Comparison of ENCODE assay signal across 17 cellular contexts in the genomic region with DNA sequence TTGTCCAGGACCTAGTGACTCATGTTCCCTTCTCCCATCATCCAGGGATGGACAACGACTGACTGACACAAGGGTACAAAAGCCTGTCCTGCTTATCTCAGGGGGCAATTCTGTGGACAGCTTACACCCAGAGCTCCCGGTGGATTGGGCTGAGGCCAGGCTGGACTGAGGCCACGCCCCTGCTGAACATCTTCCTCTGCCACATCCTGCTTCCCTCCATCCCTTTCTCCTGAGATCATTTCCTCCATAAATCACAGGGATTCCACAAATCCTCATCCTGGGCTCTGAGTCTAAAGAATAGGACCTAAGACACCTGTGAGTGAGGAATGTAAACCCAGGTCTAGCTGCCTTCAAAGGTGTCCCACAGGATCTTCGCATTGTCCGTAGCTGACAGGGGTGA. TPM values are rescaled to one million over a fixed set of nuclear protein-coding genes. Genes with fewer than 3 reads are reported as not detected.
DNase-seq lines count a peak whose midpoint lies in the region; ATAC-seq, FAIRE-seq and TF ChIP-seq lines count a peak whose summit lies in the region.
"Had no signal": no experiment of that assay in that cellular context is flagged by ENCODE, and none has a peak within 500 bp of the region (broad histone marks: within the 10 kb centered on the region; RNA-seq: fewer than 3 reads in every experiment).

No MANE protein-coding gene starts in this region.

- no peaks in the 10 kb centered on the region for H3K36me3 Mint-ChIP-seq in activated T-helper 2 cell treated with anti-CD3 and anti-CD28 coated beads, Interferon-gamma antibody, Interleukin-2, Interleukin-4, amounts not matched to agents 10 μg/mL and 5 μg/mL and 100 μg/mL, durations not matched to agents 14 hours and 24 hours and 36 hours (ENCODE audit: low read depth)
- H3K36me3 Mint-ChIP-seq: brain had no signal

- peaks cover 11% of the 10 kb centered on the region for H3K4me1 Mint-ChIP-seq in activated T-helper 2 cell treated with anti-CD3 and anti-CD28 coated beads, Interferon-gamma antibody, Interleukin-2, Interleukin-4, amounts not matched to agents 10 μg/mL and 5 μg/mL and 100 μg/mL, durations not matched to agents 14 hours and 24 hours and 36 hours (ENCODE audit: low read depth)
- H3K4me1 Mint-ChIP-seq: brain had no signal

- peaks cover 3% of the 10 kb centered on the region for H3K27me3 Mint-ChIP-seq in activated T-helper 2 cell treated with anti-CD3 and anti-CD28 coated beads, Interferon-gamma antibody, Interleukin-2, Interleukin-4, amounts not matched to agents 10 μg/mL and 5 μg/mL and 100 μg/mL, durations not matched to agents 14 hours and 24 hours and 36 hours (ENCODE audit: low read depth)

- H3K36me3 ChIP-seq in bronchial epithelial cell (ENCODE audit: control insufficient read depth, insufficient read depth, low read length) (no peaks in the 10 kb centered on the region), sigmoid colon (no peaks in the 10 kb centered on the region)
- H3K36me3 ChIP-seq: thoracic aorta had no signal

- H3K4me3 Mint-ChIP-seq in activated T-helper 2 cell treated with anti-CD3 and anti-CD28 coated beads, Interferon-gamma antibody, Interleukin-2, Interleukin-4, amounts not matched to agents 10 μg/mL and 5 μg/mL and 100 μg/mL, durations not matched to agents 14 hours and 24 hours and 36 hours (ENCODE audit: low read depth) = no peak overlapping the region
- H3K4me3 Mint-ChIP-seq: activated CD8-positive, alpha-beta T cell treated with anti-CD3 and anti-CD28 coated beads, Interleukin-2, amount 10 ng/mL, durations not matched to agents 7 days and 5 days; brain had no signal

- ATAC-seq in left lobe of liver (no peak), GM21381 (IDR thresholded peaks at IDR 0.05; ENCODE audit: unreplicated experiment) (no peak), HG02852 (IDR thresholded peaks at IDR 0.05; ENCODE audit: unreplicated experiment) (no peak)
- ATAC-seq: activated CD8-positive, alpha-beta T cell treated with anti-CD3 and anti-CD28 coated beads, Interleukin-2, amount 10 ng/mL, durations not matched to agents 7 days and 5 days; left cardiac atrium had no signal

- WGBS in sigmoid colon, 2 donors = 57 to 80% methylated on average over 5 of the region's 5 CpGs

- no peaks in the 10 kb centered on the region for H3K4me1 ChIP-seq in sigmoid colon

- H3K9me3 ChIP-seq in sigmoid colon = no peaks in the 10 kb centered on the region
- H3K9me3 ChIP-seq: thoracic aorta had no signal

- TF ChIP-seq POLR2A in sigmoid colon (IDR thresholded peaks at IDR 0.05) = no peak

- no peak overlapping the region for H3K27ac Mint-ChIP-seq in activated T-helper 2 cell treated with anti-CD3 and anti-CD28 coated beads, Interferon-gamma antibody, Interleukin-2, Interleukin-4, amounts not matched to agents 10 μg/mL and 5 μg/mL and 100 μg/mL, durations not matched to agents 14 hours and 24 hours and 36 hours
- H3K27ac Mint-ChIP-seq: brain had no signal

- H3K4me3 ChIP-seq in bronchial epithelial cell (ENCODE audit: low read depth, low read length) (no peak overlapping the region), sigmoid colon (no peak overlapping the region)
- H3K4me3 ChIP-seq: thoracic aorta had no signal

- TF ChIP-seq EP300 in sigmoid colon (IDR thresholded peaks at IDR 0.05) = no peak

- DNase-seq in EH (ENCODE audit: low read depth) = peak; percentile 90
- DNase-seq in LHCN-M2 (ENCODE audit: low read depth) = peak; percentile 50
- DNase-seq in bronchial epithelial cell (ENCODE audit: low read depth) = peak; percentile 62
- peak; percentile 32 for DNase-seq in left lobe of liver (ENCODE audit: low spot score)
- no peak for DNase-seq in activated T-helper 2 cell treated with anti-CD3 and anti-CD28 coated beads, Interferon-gamma antibody, Interleukin-2, Interleukin-4, amounts not matched to agents 10 μg/mL and 5 μg/mL and 100 μg/mL, durations not matched to agents 14 hours and 24 hours and 36 hours (ENCODE audit: low spot score)
- no peak for DNase-seq in sigmoid colon
- DNase-seq: activated CD8-positive, alpha-beta T cell treated with anti-CD3 and anti-CD28 coated beads, Interleukin-2, amount 10 ng/mL, durations not matched to agents 7 days and 5 days; C1 segment of cervical spinal cord; effector memory CD4-positive, alpha-beta T cell; left cardiac atrium; MV-4-11; stimulated activated CD8-positive, alpha-beta memory T cell treated with anti-CD3 and anti-CD28 coated beads, Interleukin-4, amount 100 ng/mL, for 48 hours had no signal

- H3K9me3 Mint-ChIP-seq in activated T-helper 2 cell treated with anti-CD3 and anti-CD28 coated beads, Interferon-gamma antibody, Interleukin-2, Interleukin-4, amounts not matched to agents 10 μg/mL and 5 μg/mL and 100 μg/mL, durations not matched to agents 14 hours and 24 hours and 36 hours = no peaks in the 10 kb centered on the region

- FAIRE-seq in bronchial epithelial cell (lab: Jason Lieb, UNC) = no peak

- H3K27me3 ChIP-seq in bronchial epithelial cell (ENCODE audit: control insufficient read depth, insufficient read depth, low read length) = no peaks in the 10 kb centered on the region
- no peaks in the 10 kb centered on the region for H3K27me3 ChIP-seq in sigmoid colon

- TF ChIP-seq CTCF in bronchial epithelial cell (IDR thresholded peaks at IDR 0.05; ENCODE audit: insufficient read depth, low read length, severe bottlenecking) = no peak
- no peak for TF ChIP-seq CTCF in sigmoid colon (IDR thresholded peaks at IDR 0.05)

- intact Hi-C loops in activated T-helper 2 cell treated with anti-CD3 and anti-CD28 coated beads, Interferon-gamma antibody, Interleukin-2, Interleukin-4, amounts not matched to agents 10 μg/mL and 5 μg/mL and 100 μg/mL, durations not matched to agents 14 hours and 24 hours and 36 hours (cut with micrococcal nuclease) = no loop called here
- intact Hi-C loops in sigmoid colon (cut with DNase I) = no loop called here

- H3K27ac ChIP-seq in sigmoid colon = no peak overlapping the region
- H3K27ac ChIP-seq: thoracic aorta, VCaP had no signal

RNA-seq across cellular contexts. Expression of a gene that starts 30.4 kb away (rescaled TPM):
- 21.7 and 26.5 TPM in 2 replicates for total RNA-seq in LHCN-M2 (2014; rRNA removed)
- 18.3 TPM for polyA plus RNA-seq in LHCN-M2 (2012)
- 1.3 and 2.3 TPM in 2 replicates for total RNA-seq in bronchial epithelial cell
- total RNA-seq in left lobe of liver = 1.4 TPM
- 15.8 and 17.7 TPM in 2 replicates for total RNA-seq in activated T-helper 2 cell treated with anti-CD3 and anti-CD28 coated beads, Interferon-gamma antibody, Interleukin-2, Interleukin-4, amounts not matched to agents 10 μg/mL and 5 μg/mL and 100 μg/mL, durations not matched to agents 14 hours and 24 hours and 36 hours
- 10 to 100 TPM in 2 of 4 donors, 1 to 10 TPM in 2; 5.6 to 11.0 (median 9.9) TPM for total RNA-seq in sigmoid colon
- polyA plus RNA-seq in sigmoid colon = 1 to 10 TPM in 2 of 3 donors, under 1 TPM in 1; 0.60 to 4.6 (median 1.4) TPM

Comparison
In these comparisons a context has a peak if more than half of its experiments do, and no peak if none do; other contexts are left out.
1. DNase-seq: peak in EH (single experiment), LHCN-M2 (single experiment), bronchial epithelial cell (single experiment) and left lobe of liver (single experiment); none in activated T-helper 2 cell treated with anti-CD3 and anti-CD28 coated beads, Interferon-gamma antibody, Interleukin-2, Interleukin-4, amounts not matched to agents 10 μg/mL and 5 μg/mL and 100 μg/mL, durations not matched to agents 14 hours and 24 hours and 36 hours (single experiment) and sigmoid colon (single experiment).